Comparison of ENCODE assay signal across 8 cellular contexts in genomic region chr6:34696739-34697543, GRCh38. TPM values are rescaled to one million over a fixed set of nuclear protein-coding genes. Genes with fewer than 3 reads are reported as not detected.
A peak's percentile ranks its signal among the peaks of the same experiment; 100 is the strongest.
DNase-seq lines count a peak whose midpoint lies in the region; FAIRE-seq and TF ChIP-seq lines count a peak whose summit lies in the region.

Gene ILRUN (minus strand): TSS chr6:34696767. CDS start chr6:34696603, 164 bp downstream.

- H3K27ac ChIP-seq in neuronal stem cell (replicated peaks; ENCODE audit: low read length) (peak within 1 kb of the TSS; percentile 56), subcutaneous abdominal adipose tissue (ENCODE audit: low read depth, low read length) (peak within 1 kb of the TSS; percentile 99)

- H3K4me2 ChIP-seq in neuronal stem cell (ENCODE audit: insufficient read depth, low read length, poor library complexity, severe bottlenecking) = peak within 1 kb of the TSS; percentile 71

- WGBS in neuronal stem cell (ENCODE audit: extremely low coverage in 2 of 2, insufficient read length in 2 of 2, insufficient replicate concordance in 1 of 2), 2 donors = no CpG with 5 or more reads among the region's 49 CpGs

- peak within 1 kb of the TSS; percentile 81 for H2BK15ac ChIP-seq in neuronal stem cell (ENCODE audit: low read length)

- peak within 1 kb of the TSS; percentile 94 for H3K18ac ChIP-seq in neuronal stem cell (ENCODE audit: low read length)

- no peaks in the 10 kb centered on the region for H3K36me3 Mint-ChIP-seq in activated naive CD4-positive, alpha-beta T cell treated with anti-CD3 and anti-CD28 coated beads for 36 hours (ENCODE audit: low read depth)

- H2BK5ac ChIP-seq in neuronal stem cell (ENCODE audit: low read length) = peak within 1 kb of the TSS; percentile 79

- no peak within 1 kb of the TSS for H2BK120ac ChIP-seq in neuronal stem cell (ENCODE audit: low read depth, low read length)

- peak within 1 kb of the TSS; percentile 95 for H3K9ac ChIP-seq in neuronal stem cell (ENCODE audit: low read depth, low read length, poor library complexity)
- H3K9ac ChIP-seq in subcutaneous abdominal adipose tissue (ENCODE audit: low read length in 5 of 5) = peak within 1 kb of the TSS; percentile 85 to 98 (median 96)

- peak; percentile 54 for TF ChIP-seq POLR2A in NB4 (IDR thresholded peaks at IDR 0.05; ENCODE audit: extremely low read depth, insufficient read length)

- peak within 1 kb of the TSS; percentile 95 for H2AK5ac ChIP-seq in neuronal stem cell (ENCODE audit: low read depth, low read length)

- peak within 1 kb of the TSS; percentile 94 for H2AFZ ChIP-seq in neuronal stem cell (ENCODE audit: low read length)

- no peak within 1 kb of the TSS for H4K8ac ChIP-seq in neuronal stem cell (ENCODE audit: low read depth, low read length)

- H4K91ac ChIP-seq in neuronal stem cell (ENCODE audit: low read depth, low read length, poor library complexity) = no peak within 1 kb of the TSS

- H3K9me3 ChIP-seq in neuronal stem cell (replicated peaks in 1 of 2; ENCODE audit: control insufficient read depth in 2 of 2, insufficient read depth in 1 of 2, low read depth in 1 of 2, low read length in 2 of 2) (no peaks in the 10 kb centered on the region), subcutaneous abdominal adipose tissue (ENCODE audit: control insufficient read depth in 5 of 5, low read length in 5 of 5) (no peaks in the 10 kb centered on the region)

- peak within 1 kb of the TSS; percentile 91 for H3K14ac ChIP-seq in neuronal stem cell (ENCODE audit: low read length)

- no peak within 1 kb of the TSS for H3K4ac ChIP-seq in neuronal stem cell (ENCODE audit: low read length)

- H3K4me3 Mint-ChIP-seq in activated naive CD4-positive, alpha-beta T cell treated with anti-CD3 and anti-CD28 coated beads for 36 hours = peak within 1 kb of the TSS; percentile 100

- POLR2A ChIA-PET in HEK293T (lab: Yijun Ruan, JAX) = interaction anchor here (0.7 to 2.3 kb wide), 7 partner anchors 12 to 448 kb away, joined by 3 to 18 read pairs (median 4); partner anchors contain the start of genes BLTP3A, SMIM29 and SNRPC

- no peak for TF ChIP-seq CTCF in NB4 (IDR thresholded peaks at IDR 0.05; ENCODE audit: low read depth, low read length)

- peaks cover 8 to 9% of the 10 kb centered on the region in 2 donors for H3K4me1 ChIP-seq in neuronal stem cell (ENCODE audit: control insufficient read depth in 2 of 2, insufficient read depth in 1 of 2, low read depth in 1 of 2, low read length in 2 of 2)
- H3K4me1 ChIP-seq in subcutaneous abdominal adipose tissue (ENCODE audit: control insufficient read depth in 5 of 5, insufficient read depth in 5 of 5, low read length in 5 of 5) = peaks cover 0 to 41% (median 40%) of the 10 kb centered on the region in 5 donors

- H3K9me3 Mint-ChIP-seq in activated naive CD4-positive, alpha-beta T cell treated with anti-CD3 and anti-CD28 coated beads for 36 hours = no peaks in the 10 kb centered on the region

- peak; percentile 93 for DNase-seq in GDM1 (lab: John Stamatoyannopoulos, UW)
- peak; percentile 95 for DNase-seq in HEK293T (ENCODE audit: extremely low spot score)
- DNase-seq in NB4 (ENCODE audit: low read depth) = peak; percentile 97
- peak; percentile 93 for DNase-seq in SK-N-DZ (ENCODE audit: low spot score)
- DNase-seq in activated naive CD4-positive, alpha-beta T cell treated with anti-CD3 and anti-CD28 coated beads for 36 hours = peak; percentile 98
- peak; percentile 90 to 94 for DNase-seq in frontal cortex (ENCODE audit: low spot score in 2 of 2)
- DNase-seq in neuronal stem cell (ENCODE audit: low spot score) = peak; percentile 95

- H3K79me1 ChIP-seq in neuronal stem cell (ENCODE audit: low read depth, low read length) = peaks cover 11% of the 10 kb centered on the region

- peak within 1 kb of the TSS; percentile 99 for H3K27ac Mint-ChIP-seq in activated naive CD4-positive, alpha-beta T cell treated with anti-CD3 and anti-CD28 coated beads for 36 hours

- H3K27me3 ChIP-seq in neuronal stem cell (ENCODE audit: control insufficient read depth in 3 of 3, insufficient read depth in 3 of 3, low read depth in 1 of 3, low read length in 3 of 3) (no peaks in the 10 kb centered on the region), subcutaneous abdominal adipose tissue (ENCODE audit: control insufficient read depth in 5 of 5, insufficient read depth in 4 of 5, low read length in 5 of 5) (no peaks in the 10 kb centered on the region)

- H2BK12ac ChIP-seq in neuronal stem cell (ENCODE audit: low read length) = peak within 1 kb of the TSS; percentile 52

- H3K27me3 Mint-ChIP-seq in activated naive CD4-positive, alpha-beta T cell treated with anti-CD3 and anti-CD28 coated beads for 36 hours (ENCODE audit: low read depth) = no peaks in the 10 kb centered on the region

- CTCF ChIA-PET in HEK293T (lab: Yijun Ruan, JAX) = no interaction called here
- CTCF ChIA-PET in activated naive CD4-positive, alpha-beta T cell treated with anti-CD3 and anti-CD28 coated beads for 36 hours (lab: Charles Lee) = interaction anchor here (0.8 kb wide), 1 partner anchor 23 kb away, joined by 3 read pairs; no protein-coding TSS in a partner anchor

- H3K4me3 ChIP-seq in NB4 (ENCODE audit: low read depth, low read length) (peak within 1 kb of the TSS; percentile 93), neuronal stem cell (ENCODE audit: low read length in 2 of 2) (peak within 1 kb of the TSS; percentile 92 to 94), subcutaneous abdominal adipose tissue (ENCODE audit: low read depth in 1 of 5, low read length in 5 of 5) (peak within 1 kb of the TSS; percentile 75 to 96 (median 95))

- intact Hi-C loops in activated naive CD4-positive, alpha-beta T cell treated with anti-CD3 and anti-CD28 coated beads for 36 hours (cut with micrococcal nuclease) = loop anchor here (1.0 to 10.0 kb wide), 5 partner anchors 25 to 912 kb away; partner anchors contain the start of genes BLTP3A, LEMD2 and SNRPC

- H3K36me3 ChIP-seq in neuronal stem cell (replicated peaks in 1 of 2; ENCODE audit: control insufficient read depth in 2 of 2, insufficient read depth in 2 of 2, low read length in 2 of 2) (peaks cover 0 to 5% of the 10 kb centered on the region in 2 donors), subcutaneous abdominal adipose tissue (ENCODE audit: control insufficient read depth in 5 of 5, insufficient read depth in 5 of 5, low read length in 5 of 5) (no peaks in the 10 kb centered on the region)

- peaks cover 44% of the 10 kb centered on the region for H3K4me1 Mint-ChIP-seq in activated naive CD4-positive, alpha-beta T cell treated with anti-CD3 and anti-CD28 coated beads for 36 hours (ENCODE audit: low read depth)

- peak within 1 kb of the TSS; percentile 96 for H3K23ac ChIP-seq in neuronal stem cell (ENCODE audit: low read depth, low read length, poor library complexity)

- no peak for FAIRE-seq in frontal cortex (lab: Jason Lieb, UNC)

TF ChIP-seq in HEK293T, 16 proteins besides CTCF, POLR2A, EP300 and RAD21:
- TF ChIP-seq ARNT (IDR thresholded peaks at IDR 0.05) (no peak), TARDBP (IDR thresholded peaks at IDR 0.05) (peak; percentile 41; the same call in 1 of the 2 replicates)

RNA-seq across cellular contexts. Expression of gene ILRUN, which starts in this region (rescaled TPM):
- 17.4 and 21.9 TPM in 2 replicates for polyA plus RNA-seq in SK-N-DZ (2014; cell fraction: cytosol; rRNA removed)
- 9.5 and 12.0 TPM in 2 replicates for polyA plus RNA-seq in SK-N-DZ (2014; cell fraction: nucleus; rRNA removed)
- total RNA-seq in activated naive CD4-positive, alpha-beta T cell treated with anti-CD3 and anti-CD28 coated beads for 36 hours = 10 to 100 TPM; 51.4 to 53.3 TPM
- 21.2 TPM for total RNA-seq in frontal cortex
- 35.6 TPM for polyA plus RNA-seq in neuronal stem cell (2013, experiment 1 of 2)
- 38.0 TPM for polyA plus RNA-seq in neuronal stem cell (2013, experiment 2 of 2)

Comparison
In these comparisons a context has a peak if more than half of its experiments do, and no peak if none do; other contexts are left out.
1. Peak in every context shown above with its lines: DNase-seq, H3K4me3 ChIP-seq and H3K27ac ChIP-seq.